1 cellular context compared by ENCODE assay signal in genomic region chr1:16206547-16207317, GRCh38.
TF ChIP-seq lines count a peak whose summit lies in the region.

No MANE protein-coding gene starts in this region.

TF ChIP-seq in HepG2, 621 proteins besides CTCF, POLR2A, EP300 and RAD21 (continued from another document):
- TF ChIP-seq ZFYVE20 (CRISPR knock-in tag; IDR thresholded peaks at IDR 0.05; ENCODE audit: borderline replicate concordance, low read depth), result no peak
- TF ChIP-seq ZNF33B (CRISPR knock-in tag; IDR thresholded peaks at IDR 0.05), result 0 out of 2 replicates have a peak, but pooled peaks have one; percentile 48
- no peak for TF ChIP-seq ZNF639 (CRISPR knock-in tag; conservative IDR thresholded peaks at IDR 0.05)
- no peak for TF ChIP-seq FOXK2 (IDR thresholded peaks at IDR 0.05)
- TF ChIP-seq DRAP1 (CRISPR knock-in tag; IDR thresholded peaks at IDR 0.05), result peak; percentile 85
- no peak for TF ChIP-seq ZSCAN25 (CRISPR knock-in tag; IDR thresholded peaks at IDR 0.05)
- TF ChIP-seq TFDP1 (CRISPR knock-in tag; IDR thresholded peaks at IDR 0.05; ENCODE audit: borderline replicate concordance), result peak; percentile 41; the same call in 1 of the 2 replicates
- TF ChIP-seq ISX (CRISPR knock-in tag; conservative IDR thresholded peaks at IDR 0.05), result no peak
- 0 out of 2 replicates have a peak, but pooled peaks have one; percentile 37 for TF ChIP-seq SSRP1 (CRISPR knock-in tag; IDR thresholded peaks at IDR 0.05)
- no peak for TF ChIP-seq MAFF (IDR thresholded peaks at IDR 0.05; ENCODE audit: low read depth, low read length)
- no peak for TF ChIP-seq ZFP37 (CRISPR knock-in tag; IDR thresholded peaks at IDR 0.05; ENCODE audit: borderline replicate concordance)
TF ChIP-seq in HepG2: peak in this region for 119.
